Comparison of ENCODE assay signal across 1 cellular context in genomic region chr5:1763548-1763911, GRCh38.
TF ChIP-seq lines count a peak whose summit lies in the region.

No MANE protein-coding gene starts in this region.

TF ChIP-seq in HepG2, 621 proteins besides CTCF, POLR2A, EP300 and RAD21 (continued from another document):
- TF ChIP-seq TBX2 (CRISPR knock-in tag; IDR thresholded peaks at IDR 0.05; ENCODE audit: borderline replicate concordance) = no peak
- TF ChIP-seq STAG1 (CRISPR knock-in tag; IDR thresholded peaks at IDR 0.05) = peak; percentile 89
- no peak for TF ChIP-seq ZNF558 (CRISPR knock-in tag; IDR thresholded peaks at IDR 0.05; ENCODE audit: borderline replicate concordance)
- no peak for TF ChIP-seq AFF4 (CRISPR knock-in tag; IDR thresholded peaks at IDR 0.05)
- TF ChIP-seq CREB3 (CRISPR knock-in tag; IDR thresholded peaks at IDR 0.05) = no peak
- peak; percentile 58 for TF ChIP-seq SMC3 (IDR thresholded peaks at IDR 0.05; ENCODE audit: low read length)
- no peak for TF ChIP-seq KLF6 (CRISPR knock-in tag; IDR thresholded peaks at IDR 0.05)
- no peak for TF ChIP-seq HINFP (CRISPR knock-in tag; IDR thresholded peaks at IDR 0.05; ENCODE audit: low read depth)
